In genomic region chr1:119075614-119076013, GRCh38 we compare ENCODE assay signal across 17 cellular contexts.
DNase-seq lines count a peak whose midpoint lies in the region; ATAC-seq and TF ChIP-seq lines count a peak whose summit lies in the region.
"Had no signal": no experiment of that assay in that cellular context is flagged by ENCODE, and none has a peak within 500 bp of the region (broad histone marks: within the 10 kb centered on the region; RNA-seq: fewer than 3 reads in every experiment).

No MANE protein-coding gene starts in this region.

- CTCF ChIA-PET in AG04449 (lab: Yijun Ruan, JAX), result no interaction called here

- no peak for TF ChIP-seq EP300 in gastroesophageal sphincter (IDR thresholded peaks at IDR 0.05)

- TF ChIP-seq POLR2A in gastroesophageal sphincter (IDR thresholded peaks at IDR 0.05), result no peak

- peaks cover 0 to 8% (median 0%) of the 10 kb centered on the region in 3 donors for H3K4me1 ChIP-seq in gastroesophageal sphincter

- peaks cover 5% of the 10 kb centered on the region for H3K4me1 Mint-ChIP-seq in type B pancreatic cell (ENCODE audit: unreplicated experiment)
- H3K4me1 Mint-ChIP-seq: stimulated activated naive B cell treated with anti-CD40 and anti-IgM and Interleukin-4, amounts not matched to agents 10 μg/mL and 1 μg/mL and 100 μg/mL, for 72 hours had no signal

- peak; percentile 37 for DNase-seq in AG04449 (ENCODE audit: low read depth, low spot score)
- peak; percentile 71 for DNase-seq in HCEC 1CT
- peak; percentile 55 for DNase-seq in astrocyte of the cerebellum (ENCODE audit: low read depth)
- DNase-seq in DMS153 treated with DMSO at 0.1 percent for 48 hours (lab: John Stamatoyannopoulos, UW; ENCODE audit: unreplicated experiment), result no peak
- DNase-seq in NCI-H187 (lab: John Stamatoyannopoulos, UW), result no peak
- DNase-seq in type B pancreatic cell (ENCODE audit: extremely low spot score, unreplicated experiment), result no peak
- DNase-seq in effector CD8-positive, alpha-beta T cell (lab: John Stamatoyannopoulos, UW), result no peak
- DNase-seq: activated CD4-positive, alpha-beta T cell treated with anti-CD3 and anti-CD28 coated beads for 4 hours; activated T-cell treated with anti-CD3 and anti-CD28 coated beads, Interleukin-2, amount 50 U/mL, for 1 hour; dorsolateral prefrontal cortex; gastrocnemius medialis; Karpas-422; NCI-H2029; stimulated activated naive B cell treated with anti-CD40 and anti-IgM and Interleukin-4, amounts not matched to agents 10 μg/mL and 1 μg/mL and 100 μg/mL, for 72 hours had no signal

- peaks cover 9% of the 10 kb centered on the region for H3K9me3 Mint-ChIP-seq in type B pancreatic cell

- H3K36me3 ChIP-seq in gastroesophageal sphincter, result no peaks in the 10 kb centered on the region
- H3K36me3 ChIP-seq: gastrocnemius medialis had no signal

- no peaks in the 10 kb centered on the region for H3K9me3 ChIP-seq in gastroesophageal sphincter
- H3K9me3 ChIP-seq: gastrocnemius medialis had no signal

- H3K27ac Mint-ChIP-seq in type B pancreatic cell, result no peak overlapping the region
- H3K27ac Mint-ChIP-seq: stimulated activated naive B cell treated with anti-CD40 and anti-IgM and Interleukin-4, amounts not matched to agents 10 μg/mL and 1 μg/mL and 100 μg/mL, for 72 hours; T-helper 1 cell treated with Interleukin-12 subunit alpha and Interleukin-12 subunit beta and Interleukin-4 antibody, amounts not matched to agents 30 μg/mL and 1 μg/mL, for 36 hours had no signal

- no peaks in the 10 kb centered on the region for H3K27me3 Mint-ChIP-seq in type B pancreatic cell
- H3K27me3 Mint-ChIP-seq: stimulated activated naive B cell treated with anti-CD40 and anti-IgM and Interleukin-4, amounts not matched to agents 10 μg/mL and 1 μg/mL and 100 μg/mL, for 72 hours had no signal

- peak; percentile 87 for ATAC-seq in gastroesophageal sphincter
- ATAC-seq: stimulated activated naive B cell treated with anti-CD40 and anti-IgM and Interleukin-4, amounts not matched to agents 10 μg/mL and 1 μg/mL and 100 μg/mL, for 72 hours had no signal

- in situ Hi-C loops in astrocyte of the cerebellum (cut with HindIII; ENCODE audit: low sequenced_read_pairs), result no loop called here

- H3K4me3 Mint-ChIP-seq in type B pancreatic cell, result no peak overlapping the region
- H3K4me3 Mint-ChIP-seq: stimulated activated naive B cell treated with anti-CD40 and anti-IgM and Interleukin-4, amounts not matched to agents 10 μg/mL and 1 μg/mL and 100 μg/mL, for 72 hours; T-helper 1 cell treated with Interleukin-12 subunit alpha and Interleukin-12 subunit beta and Interleukin-4 antibody, amounts not matched to agents 30 μg/mL and 1 μg/mL, for 36 hours had no signal

- H3K4me3 ChIP-seq in AG04449 (ENCODE audit: low read depth, low read length), result no peak overlapping the region
- H3K4me3 ChIP-seq in astrocyte of the cerebellum (ENCODE audit: low read depth, low read length), result no peak overlapping the region
- no peak overlapping the region for H3K4me3 ChIP-seq in gastroesophageal sphincter
- H3K4me3 ChIP-seq: dorsolateral prefrontal cortex, gastrocnemius medialis, skin epidermis had no signal

- H3K36me3 Mint-ChIP-seq in type B pancreatic cell, result peaks cover 12% of the 10 kb centered on the region

- 14 to 57% methylated on average over 1 of the region's 1 CpG for WGBS in gastroesophageal sphincter (ENCODE audit: low coverage in 1 of 2), 2 donors

- no peak overlapping the region for H3K27ac ChIP-seq in gastroesophageal sphincter
- H3K27ac ChIP-seq: dorsolateral prefrontal cortex had no signal

- TF ChIP-seq CTCF in AG04449 (IDR thresholded peaks at IDR 0.05; ENCODE audit: insufficient read depth, low read length, missing control alignments), result no peak
- no peak for TF ChIP-seq CTCF in astrocyte of the cerebellum (IDR thresholded peaks at IDR 0.05; ENCODE audit: low read depth, low read length, missing control alignments)
- TF ChIP-seq CTCF in gastroesophageal sphincter (IDR thresholded peaks at IDR 0.05), result no peak
- no peak for TF ChIP-seq CTCF in type B pancreatic cell (conservative IDR thresholded peaks at IDR 0.05)

- no peaks in the 10 kb centered on the region for H3K27me3 ChIP-seq in gastroesophageal sphincter
- H3K27me3 ChIP-seq: dorsolateral prefrontal cortex, gastrocnemius medialis had no signal

- POLR2A ChIA-PET in AG04449 (lab: Yijun Ruan, JAX), result no interaction called here

Comparison
In these comparisons a context has a peak if more than half of its experiments do, and no peak if none do; other contexts are left out.
1. DNase-seq: peak in AG04449 (single experiment), HCEC 1CT (single experiment) and astrocyte of the cerebellum (single experiment); none in DMS153 treated with DMSO at 0.1 percent for 48 hours (single experiment), NCI-H187 (0 of 2), type B pancreatic cell (single experiment) and effector CD8-positive, alpha-beta T cell (single experiment).